In genomic region chr22:50061824-50062355, GRCh38 we compare ENCODE assay signal across 31 cellular contexts. TPM values are rescaled to one million over a fixed set of nuclear protein-coding genes. Genes with fewer than 3 reads are reported as not detected.
DNase-seq lines count a peak whose midpoint lies in the region; ATAC-seq and TF ChIP-seq lines count a peak whose summit lies in the region.
"Had no signal": no experiment of that assay in that cellular context is flagged by ENCODE, and none has a peak within 500 bp of the region (broad histone marks: within the 10 kb centered on the region; RNA-seq: fewer than 3 reads in every experiment).

No MANE protein-coding gene starts in this region.

- DNase-seq in GDM1 (lab: John Stamatoyannopoulos, UW) = peak; percentile 65
- peak; percentile 62 to 70 for DNase-seq in SJCRH30
- DNase-seq in chondrocyte (ENCODE audit: low spot score) = peak; percentile 78
- DNase-seq in NCI-H2171 treated with DMSO at 0.1 percent for 48 hours (lab: John Stamatoyannopoulos, UW) = no peak
- DNase-seq: activated CD4-positive, alpha-beta T cell treated with anti-CD3 and anti-CD28 coated beads, Interleukin-2, amount 50 U/mL, for 48 hours; activated naive CD4-positive, alpha-beta T cell; activated naive CD8-positive, alpha-beta T cell treated with anti-CD3 and anti-CD28 coated beads, Interleukin-2, amount 50 U/mL, for 24 hours; CD4-positive, alpha-beta T cell; colonic mucosa; effector CD4-positive, alpha-beta T cell; NCI-H2029; NCI-H2227 treated with DMSO at 0.1 percent for 48 hours; NCI-H526 treated with DMSO at 0.1 percent for 48 hours; SHP77; stimulated activated CD4-positive, alpha-beta T cell treated with anti-CD3 and anti-CD28 coated beads, Interleukin-4, amount 100 ng/mL, for 24 hours; tibial artery had no signal

- no peak overlapping the region for H3K4me3 Mint-ChIP-seq in chondrocyte (ENCODE audit: unreplicated experiment)
- H3K4me3 Mint-ChIP-seq: activated naive CD8-positive, alpha-beta T cell treated with anti-CD3 and anti-CD28 coated beads, Interleukin-2, amount 50 U/mL, for 24 hours; CD4-positive, alpha-beta T cell; GM23338; natural killer cell treated with Interleukin-12 subunit alpha and Interleukin-12 subunit beta and Interleukin-15 and Interleukin-18, amount 100 ng/mL, for 72 hours had no signal

- no peaks in the 10 kb centered on the region for H3K9me3 Mint-ChIP-seq in chondrocyte (ENCODE audit: low read depth)
- H3K9me3 Mint-ChIP-seq: activated naive CD8-positive, alpha-beta T cell treated with anti-CD3 and anti-CD28 coated beads, Interleukin-2, amount 50 U/mL, for 24 hours; CD4-positive, alpha-beta T cell; GM23338; natural killer cell treated with Interleukin-12 subunit alpha and Interleukin-12 subunit beta and Interleukin-15 and Interleukin-18, amount 100 ng/mL, for 72 hours had no signal

- no peaks in the 10 kb centered on the region for H3K27me3 ChIP-seq in SJCRH30
- H3K27me3 ChIP-seq: vagina had no signal

- no peak overlapping the region for H3K27ac Mint-ChIP-seq in chondrocyte (ENCODE audit: unreplicated experiment)
- H3K27ac Mint-ChIP-seq: activated naive CD8-positive, alpha-beta T cell treated with anti-CD3 and anti-CD28 coated beads, Interleukin-2, amount 50 U/mL, for 24 hours; CD4-positive, alpha-beta T cell; GM23338; natural killer cell treated with Interleukin-12 subunit alpha and Interleukin-12 subunit beta and Interleukin-15 and Interleukin-18, amount 100 ng/mL, for 72 hours had no signal

- no peaks in the 10 kb centered on the region for H3K36me3 Mint-ChIP-seq in chondrocyte (ENCODE audit: low read depth)
- H3K36me3 Mint-ChIP-seq: natural killer cell treated with Interleukin-12 subunit alpha and Interleukin-12 subunit beta and Interleukin-15 and Interleukin-18, amount 100 ng/mL, for 72 hours had no signal

- TF ChIP-seq CTCF in chondrocyte (IDR thresholded peaks at IDR 0.05) = no peak

- no peak overlapping the region for H3K27ac ChIP-seq in SJCRH30
- H3K27ac ChIP-seq: A549, cardiac muscle cell, colonic mucosa, gastroesophageal sphincter, hepatocyte, tibial artery, vagina had no signal

- no peaks in the 10 kb centered on the region for H3K27me3 Mint-ChIP-seq in chondrocyte (ENCODE audit: low read depth)

- no peak overlapping the region for H3K4me3 ChIP-seq in SJCRH30
- H3K4me3 ChIP-seq: A549, cardiac muscle cell, colonic mucosa, gastroesophageal sphincter, GM23338, hepatocyte, tibial artery, vagina had no signal

- H3K9me3 ChIP-seq in SJCRH30 (replicated peaks) = no peaks in the 10 kb centered on the region
- H3K9me3 ChIP-seq: A549, colonic mucosa, gastroesophageal sphincter, tibial artery, vagina had no signal

- no peaks in the 10 kb centered on the region for H3K36me3 ChIP-seq in SJCRH30
- H3K36me3 ChIP-seq: cardiac muscle cell, colonic mucosa, gastroesophageal sphincter, tibial artery, vagina had no signal

- H3K4me1 Mint-ChIP-seq in chondrocyte (ENCODE audit: low read depth) = peaks cover 13% of the 10 kb centered on the region
- H3K4me1 Mint-ChIP-seq: activated naive CD8-positive, alpha-beta T cell treated with anti-CD3 and anti-CD28 coated beads, Interleukin-2, amount 50 U/mL, for 24 hours had no signal

- ATAC-seq in HG02852 (IDR thresholded peaks at IDR 0.05; ENCODE audit: unreplicated experiment) (no peak), HG02870 (IDR thresholded peaks at IDR 0.05; ENCODE audit: unreplicated experiment) (no peak)
- ATAC-seq: A549; activated CD4-positive, CD25-positive, alpha-beta regulatory T cell treated with anti-CD3 and anti-CD28 coated beads, Interleukin-2, amount 50 U/mL, for 24 hours; activated naive CD8-positive, alpha-beta T cell treated with anti-CD3 and anti-CD28 coated beads, Interleukin-2, amount 50 U/mL, for 24 hours; gastroesophageal sphincter; GM23338; natural killer cell treated with Interleukin-12 subunit alpha and Interleukin-12 subunit beta and Interleukin-15 and Interleukin-18, amount 100 ng/mL, for 72 hours had no signal

- peaks cover 28% of the 10 kb centered on the region for H3K4me1 ChIP-seq in SJCRH30
- H3K4me1 ChIP-seq: colonic mucosa had no signal

RNA-seq across cellular contexts. Expression of gene TTLL8, which starts 3.8 kb away (rescaled TPM):
- not detected in 2 replicates for total RNA-seq in SJCRH30 (2014; rRNA removed; shearing (Covaris generic))
- total RNA-seq in chondrocyte = not detected in 3 replicates
- total RNA-seq: astrocyte; cardiac muscle cell; CD4-positive, alpha-beta T cell; colonic mucosa; Daoy; gastroesophageal sphincter; GM23338; hepatocyte; mucosa of gallbladder; natural killer cell treated with Interleukin-12 subunit alpha and Interleukin-12 subunit beta and Interleukin-15 and Interleukin-18, amount 100 ng/mL, for 72 hours; osteoblast; pulmonary artery endothelial cell; vagina had no signal

RNA-seq across cellular contexts. Expression of gene MLC1, which starts 23.3 kb away (rescaled TPM):
- total RNA-seq in SJCRH30 (2014; rRNA removed; shearing (Covaris generic)) = 0.04 and 0.18 TPM in 2 replicates
- 0.38 to 0.77 TPM (median 0.50 TPM) in 3 replicates for total RNA-seq in chondrocyte
- total RNA-seq: colonic mucosa, Daoy, GM23338, pulmonary artery endothelial cell had no signal

RNA-seq across cellular contexts. Expression of gene MOV10L1, which starts 27.9 kb away (rescaled TPM):
- total RNA-seq in SJCRH30 (2014; rRNA removed; shearing (Covaris generic)) = not detected in 2 replicates
- 0.51 to 1.1 TPM (median 1.1 TPM) in 3 replicates for total RNA-seq in chondrocyte
- total RNA-seq: cardiac muscle cell; CD4-positive, alpha-beta T cell; natural killer cell treated with Interleukin-12 subunit alpha and Interleukin-12 subunit beta and Interleukin-15 and Interleukin-18, amount 100 ng/mL, for 72 hours had no signal

RNA-seq across cellular contexts. Expression of gene IL17REL, which starts 49.3 kb away (rescaled TPM):
- total RNA-seq in SJCRH30 (2014; rRNA removed; shearing (Covaris generic)) = not detected in 2 replicates
- 0.17 to 0.23 TPM in 2 of 3 replicates, not detected in the other for total RNA-seq in chondrocyte
- total RNA-seq: astrocyte; CD4-positive, alpha-beta T cell; Daoy; gastroesophageal sphincter; hepatocyte; natural killer cell treated with Interleukin-12 subunit alpha and Interleukin-12 subunit beta and Interleukin-15 and Interleukin-18, amount 100 ng/mL, for 72 hours; osteoblast; vagina had no signal
